In the genomic region with DNA sequence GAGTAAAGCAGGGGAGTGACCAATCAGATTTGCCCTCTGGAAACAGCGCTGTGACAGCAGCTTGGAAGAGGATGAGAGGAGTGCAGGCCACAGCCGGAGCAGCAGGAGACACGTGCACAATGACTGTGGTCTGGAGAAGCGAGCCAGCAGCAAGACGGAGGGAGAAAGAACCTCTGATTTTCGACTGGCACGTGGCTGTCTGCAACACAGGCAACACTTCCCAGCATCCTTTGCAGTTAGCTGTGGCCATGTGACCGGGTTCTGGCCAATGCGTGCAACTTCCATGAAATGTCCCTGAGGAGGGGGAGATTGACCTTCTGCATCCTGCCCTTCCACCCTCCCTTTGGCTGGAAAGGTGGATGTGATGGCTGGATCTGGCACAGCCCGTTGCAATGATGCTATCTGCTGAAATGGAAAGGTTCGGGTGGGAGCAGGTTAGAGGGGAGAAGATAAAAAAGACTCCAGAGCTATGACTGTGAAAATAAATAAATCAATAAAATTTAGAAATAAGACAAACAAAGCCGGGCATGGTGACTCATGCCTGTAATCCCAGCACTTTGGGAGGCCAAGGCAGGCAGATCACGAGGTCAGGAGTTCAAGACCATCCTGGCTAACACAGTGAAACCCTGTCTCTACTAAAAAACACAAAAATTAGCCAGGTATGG, we compare ENCODE assay signal across 28 cellular contexts. TPM values are rescaled to one million over a fixed set of nuclear protein-coding genes. Genes with fewer than 3 reads are reported as not detected.
A peak's percentile ranks its signal among the peaks of the same experiment; 100 is the strongest.
DNase-seq lines count a peak whose midpoint lies in the region; ATAC-seq and TF ChIP-seq lines count a peak whose summit lies in the region.
"Had no signal": no experiment of that assay in that cellular context is flagged by ENCODE, and none has a peak within 500 bp of the region (broad histone marks: within the 10 kb centered on the region; RNA-seq: fewer than 3 reads in every experiment).

No MANE protein-coding gene starts in this region.

- POLR2A ChIA-PET in HEK293 (lab: Yijun Ruan, JAX): interaction anchor here (1.5 kb wide), 1 partner anchor 16 kb away, joined by 11 read pairs; the partner anchor contains the start of gene PLA2G6
- POLR2A ChIA-PET in RWPE1 (lab: Yijun Ruan, JAX; ENCODE audit: low non-redundant PET): no interaction called here

- H3K79me1 ChIP-seq in neuronal stem cell (ENCODE audit: low read depth, low read length): peaks cover 3% of the 10 kb centered on the region

- no peak overlapping the region for H2BK5ac ChIP-seq in neuronal stem cell (ENCODE audit: low read length)

- H3K27ac ChIP-seq in HEK293 (ENCODE audit: extremely low read depth, low read depth, low read length) (no peak overlapping the region), RWPE1 (peak overlapping the region; percentile 90), neuronal stem cell (replicated peaks; ENCODE audit: low read length) (no peak overlapping the region)
- H3K27ac ChIP-seq: C4-2B, esophagus muscularis mucosa, foreskin keratinocyte, heart left ventricle, SJCRH30, thoracic aorta had no signal

- peak overlapping the region; percentile 65 for H4K8ac ChIP-seq in neuronal stem cell (ENCODE audit: low read depth, low read length)

- no peak overlapping the region for H3K4me2 ChIP-seq in neuronal stem cell (ENCODE audit: insufficient read depth, low read length, poor library complexity, severe bottlenecking)
- H3K4me2 ChIP-seq: GM23338, smooth muscle cell had no signal

- H4K91ac ChIP-seq in neuronal stem cell (ENCODE audit: low read depth, low read length, poor library complexity): no peak overlapping the region

- peak overlapping the region; percentile 89 for H3K14ac ChIP-seq in neuronal stem cell (ENCODE audit: low read length)

- H3K4me3 ChIP-seq in HEK293 (ENCODE audit: low read depth, low read length) (no peak overlapping the region), fibroblast of villous mesenchyme (ENCODE audit: low read depth, low read length) (no peak overlapping the region), neuronal stem cell (ENCODE audit: low read length in 2 of 2) (no peak overlapping the region)
- H3K4me3 ChIP-seq: esophagus muscularis mucosa, GM23338, heart left ventricle, mucosa of descending colon, SJCRH30, smooth muscle cell, thoracic aorta had no signal

- H3K9ac ChIP-seq in neuronal stem cell (ENCODE audit: low read depth, low read length, poor library complexity): peak overlapping the region; percentile 50

- CTCF ChIA-PET in HEK293 (lab: Yijun Ruan, JAX) (interaction anchor here (1.2 kb wide), 1 partner anchor 10 kb away, joined by 5 read pairs; no protein-coding TSS in a partner anchor), RWPE1 (lab: Yijun Ruan, JAX) (interaction anchor here (0.6 kb wide), 1 partner anchor 547 kb away, joined by 3 read pairs; no protein-coding TSS in a partner anchor)

- H2AFZ ChIP-seq in neuronal stem cell (ENCODE audit: low read length): no peak overlapping the region
- H2AFZ ChIP-seq: GM23338 had no signal

- no peak overlapping the region for H3K4ac ChIP-seq in neuronal stem cell (ENCODE audit: low read length)

- peak overlapping the region; percentile 55 for H3K23ac ChIP-seq in neuronal stem cell (ENCODE audit: low read depth, low read length, poor library complexity)

- H2BK12ac ChIP-seq in neuronal stem cell (ENCODE audit: low read length): no peak overlapping the region

- no peak overlapping the region for H2BK120ac ChIP-seq in neuronal stem cell (ENCODE audit: low read depth, low read length)

- no peaks in the 10 kb centered on the region for H3K9me3 ChIP-seq in HEK293 (ENCODE audit: control insufficient read depth, insufficient read depth, low read depth, low read length)
- no peaks in the 10 kb centered on the region for H3K9me3 ChIP-seq in neuronal stem cell (replicated peaks in 1 of 2; ENCODE audit: control insufficient read depth in 2 of 2, insufficient read depth in 1 of 2, low read depth in 1 of 2, low read length in 2 of 2)
- H3K9me3 ChIP-seq: esophagus muscularis mucosa, heart left ventricle, mucosa of descending colon, SJCRH30, thoracic aorta had no signal

- H3K36me3 ChIP-seq in HEK293 (ENCODE audit: control insufficient read depth in 2 of 2, insufficient read depth in 1 of 2, low read length in 2 of 2) (peaks cover 0 to 31% of the 10 kb centered on the region in 2 experiments; a peak in 2 of 3 replicates), neuronal stem cell (replicated peaks in 1 of 2; ENCODE audit: control insufficient read depth in 2 of 2, insufficient read depth in 2 of 2, low read length in 2 of 2) (peaks cover 3 to 7% of the 10 kb centered on the region in 2 donors)
- H3K36me3 ChIP-seq: SJCRH30 had no signal

- peak overlapping the region; percentile 89 for H2AK5ac ChIP-seq in neuronal stem cell (ENCODE audit: low read depth, low read length)

- DNase-seq in RWPE1 (ENCODE audit: low spot score) (no peak), fibroblast of villous mesenchyme (ENCODE audit: low read depth) (peak; percentile 33), neuronal stem cell (ENCODE audit: low spot score) (no peak), iPS-NIHi11 (ENCODE audit: low spot score) (no peak), NCI-H1930 (lab: John Stamatoyannopoulos, UW) (no peak), HuH-7.5 (ENCODE audit: low spot score) (no peak)
- DNase-seq: activated CD4-positive, alpha-beta T cell treated with anti-CD3 and anti-CD28 coated beads, Interleukin-2, amount 50 U/mL, for 1 hour; activated gamma-delta T cell treated with Interleukin-2 at 50 U/mL for 16 hours; activated T-cell treated with anti-CD3 and anti-CD28 coated beads, Interleukin-2, amount 50 U/mL, for 1 hour; central memory CD4-positive, alpha-beta T cell; COR-L47; endodermal cell; foreskin keratinocyte; heart left ventricle; Karpas-422; mucosa of descending colon; NCI-H1417; retina; SJCRH30 had no signal

- no peak for ATAC-seq in GM21825 (IDR thresholded peaks at IDR 0.05; ENCODE audit: unreplicated experiment)
- ATAC-seq: foreskin keratinocyte; GM23338; heart left ventricle; natural killer cell treated with Interleukin-12 subunit alpha and Interleukin-12 subunit beta and Interleukin-15 and Interleukin-18, amount 100 ng/mL, for 72 hours had no signal

- no peak overlapping the region for H3K18ac ChIP-seq in neuronal stem cell (ENCODE audit: low read length)

- no CpG with 5 or more reads among the region's 13 CpGs for WGBS in neuronal stem cell (ENCODE audit: extremely low coverage in 2 of 2, insufficient read length in 2 of 2, insufficient replicate concordance in 1 of 2), 2 donors

- H3K27me3 ChIP-seq in neuronal stem cell (ENCODE audit: control insufficient read depth in 3 of 3, insufficient read depth in 3 of 3, low read depth in 1 of 3, low read length in 3 of 3): no peaks in the 10 kb centered on the region
- H3K27me3 ChIP-seq: esophagus muscularis mucosa, foreskin keratinocyte, heart left ventricle, SJCRH30 had no signal

- no peak overlapping the region for H2BK15ac ChIP-seq in neuronal stem cell (ENCODE audit: low read length)

- TF ChIP-seq CTCF in HEK293 (tag by site-specific recombination; IDR thresholded peaks at IDR 0.05) (no peak), RWPE1 (conservative IDR thresholded peaks at IDR 0.05; ENCODE audit: low read depth) (no peak), fibroblast of villous mesenchyme (IDR thresholded peaks at IDR 0.05; ENCODE audit: insufficient read depth, low read depth, low read length) (no peak)

- H3K4me1 ChIP-seq in HEK293 (ENCODE audit: control insufficient read depth, insufficient read depth, low read length) (no peaks in the 10 kb centered on the region), neuronal stem cell (ENCODE audit: control insufficient read depth in 2 of 2, insufficient read depth in 1 of 2, low read depth in 1 of 2, low read length in 2 of 2) (peaks cover 0 to 9% of the 10 kb centered on the region in 2 donors)
- H3K4me1 ChIP-seq: foreskin keratinocyte, SJCRH30 had no signal

TF ChIP-seq in HEK293, 187 proteins besides CTCF, POLR2A, EP300 and RAD21:
- TF ChIP-seq ZNF692 (tag by site-specific recombination; IDR thresholded peaks at IDR 0.05) (no peak), ZNF155 (tag by site-specific recombination; IDR thresholded peaks at IDR 0.05) (no peak), ZNF175 (tag by site-specific recombination; IDR thresholded peaks at IDR 0.05) (no peak), ZNF600 (tag by site-specific recombination; IDR thresholded peaks at IDR 0.05) (no peak), ZNF701 (tag by site-specific recombination; IDR thresholded peaks at IDR 0.05) (no peak), ZNF76 (tag by site-specific recombination; IDR thresholded peaks at IDR 0.05; ENCODE audit: borderline replicate concordance, low read depth) (peak; percentile 58), ZNF404 (tag by site-specific recombination; IDR thresholded peaks at IDR 0.05) (no peak), IKZF3 (tag by site-specific recombination; IDR thresholded peaks at IDR 0.05) (no peak), ELK4 (IDR thresholded peaks at IDR 0.05; ENCODE audit: borderline replicate concordance, low read depth, low read length) (no peak)
TF ChIP-seq in HEK293: peak in this region for 1.

RNA-seq across cellular contexts. Expression of gene PLA2G6, which starts 15.6 kb away (rescaled TPM):
- total RNA-seq in fibroblast of villous mesenchyme: 10.0 and 10.8 TPM in 2 replicates
- 10.9 TPM for polyA plus RNA-seq in neuronal stem cell (2013, experiment 1 of 2)
- polyA plus RNA-seq in neuronal stem cell (2013, experiment 2 of 2): 11.4 TPM

RNA-seq across cellular contexts. Expression of gene MAFF, which starts 35.7 kb away (rescaled TPM):
- total RNA-seq in fibroblast of villous mesenchyme: 17.1 and 19.4 TPM in 2 replicates
- 4.0 TPM for polyA plus RNA-seq in neuronal stem cell (2013, experiment 1 of 2)
- polyA plus RNA-seq in neuronal stem cell (2013, experiment 2 of 2): 4.3 TPM

RNA-seq across cellular contexts. Expression of gene BAIAP2L2, which starts 55.6 kb away (rescaled TPM):
- total RNA-seq in fibroblast of villous mesenchyme: 2.3 and 3.0 TPM in 2 replicates
- polyA plus RNA-seq in neuronal stem cell (2013, experiment 1 of 2): 4.8 TPM
- polyA plus RNA-seq in neuronal stem cell (2013, experiment 2 of 2): 4.5 TPM
- total RNA-seq: SJCRH30, urinary bladder had no signal
